Comparison of ENCODE assay signal across 21 cellular contexts in genomic region chr15:75942464-75942863, GRCh38.
"Had no signal": no experiment of that assay in that cellular context is flagged by ENCODE, and none has a peak within 500 bp of the region (broad histone marks: within the 10 kb centered on the region; RNA-seq: fewer than 3 reads in every experiment).

No MANE protein-coding gene starts in this region.

- H3K4me1 Mint-ChIP-seq: T-helper 17 cell had no signal

- H3K27ac Mint-ChIP-seq: activated CD8-positive, alpha-beta T cell treated with anti-CD3 and anti-CD28 coated beads for 36 hours; activated T-cell treated with anti-CD3 and anti-CD28 coated beads, Interleukin-2, amount 50 U/mL, for 72 hours; activated T-helper 2 cell treated with anti-CD3 and anti-CD28 coated beads, Interferon-gamma antibody, Interleukin-2, Interleukin-4, amounts not matched to agents 10 μg/mL and 5 μg/mL and 100 μg/mL, durations not matched to agents 14 hours and 24 hours and 36 hours; T-helper 17 cell had no signal

- ATAC-seq: activated CD4-positive, CD25-positive, alpha-beta regulatory T cell treated with anti-CD3 and anti-CD28 coated beads, Interleukin-2, amount 50 U/mL, for 24 hours; activated CD8-positive, alpha-beta T cell treated with anti-CD3 and anti-CD28 coated beads for 36 hours; activated T-cell treated with anti-CD3 and anti-CD28 coated beads, Interleukin-2, amount 50 U/mL, for 72 hours; T-helper 17 cell had no signal

- DNase-seq: activated CD4-positive, alpha-beta T cell treated with anti-CD3 and anti-CD28 coated beads for 4 hours; activated CD8-positive, alpha-beta memory T cell treated with anti-CD3 and anti-CD28 coated beads, Interleukin-2, amount 50 U/mL, for 4 hours; activated CD8-positive, alpha-beta T cell treated with anti-CD3 and anti-CD28 coated beads for 36 hours; activated gamma-delta T cell treated with Interleukin-2 at 50 U/mL for 16 hours; activated naive CD4-positive, alpha-beta T cell treated with anti-CD3 and anti-CD28 coated beads, Interleukin-2, amount 50 U/mL, for 16 hours; activated T-cell treated with anti-CD3 and anti-CD28 coated beads, Interleukin-2, amount 50 U/mL, for 72 hours; aorta; central memory CD4-positive, alpha-beta T cell; NCI-H1092; NCI-H1417; NCI-H1930; NCI-H2171; NCI-H226; NCI-H526; NCI-H774; SHP77; T-helper 17 cell; T-helper 9 cell; WERI-Rb-1 had no signal

- H3K9me3 Mint-ChIP-seq: activated T-helper 2 cell treated with anti-CD3 and anti-CD28 coated beads, Interferon-gamma antibody, Interleukin-2, Interleukin-4, amounts not matched to agents 10 μg/mL and 5 μg/mL and 100 μg/mL, durations not matched to agents 14 hours and 24 hours and 36 hours had no signal

- H3K4me3 Mint-ChIP-seq: activated CD8-positive, alpha-beta T cell treated with anti-CD3 and anti-CD28 coated beads for 36 hours; activated T-cell treated with anti-CD3 and anti-CD28 coated beads, Interleukin-2, amount 50 U/mL, for 72 hours; T-helper 17 cell had no signal
